29 cellular contexts compared by ENCODE assay signal in genomic region chr7:11434371-11434770, GRCh38.
"Had no signal": no experiment of that assay in that cellular context is flagged by ENCODE, and none has a peak within 500 bp of the region (broad histone marks: within the 10 kb centered on the region; RNA-seq: fewer than 3 reads in every experiment).

No MANE protein-coding gene starts in this region.

- H3K4me3 Mint-ChIP-seq: activated CD8-positive, alpha-beta T cell treated with anti-CD3 and anti-CD28 coated beads, Interleukin-2, amount 10 ng/mL, durations not matched to agents 7 days and 5 days; activated naive CD8-positive, alpha-beta T cell treated with anti-CD3 and anti-CD28 coated beads, Interleukin-2, amount 50 U/mL, for 24 hours; activated T-cell treated with anti-CD3 and anti-CD28 coated beads, Interleukin-2, amount 50 U/mL, for 24 hours; WTC11 had no signal

- H3K4me3 ChIP-seq: breast epithelium, MG63, SJCRH30 had no signal

- H3K27me3 ChIP-seq: breast epithelium, MG63, SJCRH30 had no signal

- DNase-seq: activated CD4-positive, alpha-beta T cell treated with anti-CD3 and anti-CD28 coated beads for 48 hours; activated CD4-positive, alpha-beta T cell treated with anti-CD3 and anti-CD28 coated beads, Interleukin-2, amount 50 U/mL, for 4 hours; activated CD4-positive, CD25-positive, alpha-beta regulatory T cell treated with anti-CD3 and anti-CD28 coated beads, Interleukin-2, amount 50 U/mL, for 72 hours; activated CD8-positive, alpha-beta T cell treated with anti-CD3 and anti-CD28 coated beads, Interleukin-2, amount 10 ng/mL, durations not matched to agents 7 days and 5 days; activated effector memory CD4-positive, alpha-beta T cell treated with anti-CD3 and anti-CD28 coated beads, Interleukin-2, amount 50 U/mL, for 16 hours; activated naive CD4-positive, alpha-beta T cell treated with Interleukin-2 at 50 U/mL for 16 hours; activated naive CD8-positive, alpha-beta T cell treated with anti-CD3 and anti-CD28 coated beads, Interleukin-2, amount 50 U/mL, for 24 hours; activated T-cell treated with anti-CD3 and anti-CD28 coated beads, Interleukin-2, amount 50 U/mL, for 24 hours; amygdala; caudate nucleus; MG63; MV-4-11; NCI-H1092 treated with DMSO at 0.1 percent for 48 hours; NCI-H1417 treated with DMSO at 0.1 percent for 48 hours; NCI-H1694; NCI-H2029; NCI-H2107; NCI-H2171 treated with DMSO at 0.1 percent for 48 hours; NCI-H226; NCI-H526; NCI-H774; RPMI8226; SJCRH30; SW 1271 had no signal

- H3K27ac Mint-ChIP-seq: activated CD8-positive, alpha-beta T cell treated with anti-CD3 and anti-CD28 coated beads, Interleukin-2, amount 10 ng/mL, durations not matched to agents 7 days and 5 days; activated naive CD4-positive, alpha-beta T cell treated with anti-CD3 and anti-CD28 coated beads, Interleukin-2, amount 50 U/mL, for 72 hours; activated naive CD8-positive, alpha-beta T cell treated with anti-CD3 and anti-CD28 coated beads, Interleukin-2, amount 50 U/mL, for 24 hours; activated T-cell treated with anti-CD3 and anti-CD28 coated beads, Interleukin-2, amount 50 U/mL, for 24 hours; WTC11 had no signal

- H3K27me3 Mint-ChIP-seq: activated naive CD8-positive, alpha-beta T cell treated with anti-CD3 and anti-CD28 coated beads, Interleukin-2, amount 50 U/mL, for 24 hours; activated T-cell treated with anti-CD3 and anti-CD28 coated beads, Interleukin-2, amount 50 U/mL, for 24 hours had no signal

- H3K36me3 ChIP-seq: breast epithelium, MG63, SJCRH30 had no signal

- H3K9me3 ChIP-seq: breast epithelium, MG63, SJCRH30 had no signal

- H3K9me3 Mint-ChIP-seq: activated naive CD4-positive, alpha-beta T cell treated with anti-CD3 and anti-CD28 coated beads, Interleukin-2, amount 50 U/mL, for 72 hours; activated naive CD8-positive, alpha-beta T cell treated with anti-CD3 and anti-CD28 coated beads, Interleukin-2, amount 50 U/mL, for 24 hours; activated T-cell treated with anti-CD3 and anti-CD28 coated beads, Interleukin-2, amount 50 U/mL, for 24 hours had no signal

- ATAC-seq: activated CD8-positive, alpha-beta T cell treated with anti-CD3 and anti-CD28 coated beads, Interleukin-2, amount 10 ng/mL, durations not matched to agents 7 days and 5 days; activated naive CD4-positive, alpha-beta T cell treated with anti-CD3 and anti-CD28 coated beads, Interleukin-2, amount 50 U/mL, for 72 hours; activated naive CD8-positive, alpha-beta T cell treated with anti-CD3 and anti-CD28 coated beads, Interleukin-2, amount 50 U/mL, for 24 hours; Right ventricle myocardium inferior; SK-N-SH treated with all-trans-retinoic acid at 6 μM for 48 hours; WTC11 had no signal

- H3K4me1 Mint-ChIP-seq: activated naive CD8-positive, alpha-beta T cell treated with anti-CD3 and anti-CD28 coated beads, Interleukin-2, amount 50 U/mL, for 24 hours had no signal

- H3K27ac ChIP-seq: breast epithelium, SJCRH30 had no signal

- H3K4me1 ChIP-seq: breast epithelium, SJCRH30 had no signal
